ENCODE assay signal across 13 cellular contexts in genomic region chr5:5954199-5954598, GRCh38.
DNase-seq lines count a peak whose midpoint lies in the region; FAIRE-seq and TF ChIP-seq lines count a peak whose summit lies in the region.
"Had no signal": no experiment of that assay in that cellular context is flagged by ENCODE, and none has a peak within 500 bp of the region (broad histone marks: within the 10 kb centered on the region; RNA-seq: fewer than 3 reads in every experiment).

No MANE protein-coding gene starts in this region.

- CTCF ChIA-PET in Caco-2 (lab: Charles Lee): no interaction called here

- H3K4me3 ChIP-seq in Caco-2 (ENCODE audit: low read depth, low read length): no peak overlapping the region
- H3K4me3 ChIP-seq in tibial nerve: no peak overlapping the region
- H3K4me3 ChIP-seq: A549 had no signal

- TF ChIP-seq CTCF in Caco-2 (IDR thresholded peaks at IDR 0.05; ENCODE audit: insufficient read depth in 1 of 2, low read depth in 1 of 2, low read length in 1 of 2, severe bottlenecking in 1 of 2, unreplicated experiment in 1 of 2) (no peak), brain (conservative IDR thresholded peaks at IDR 0.05) (no peak), tibial nerve (IDR thresholded peaks at IDR 0.05) (no peak)

- no peak overlapping the region for H3K27ac ChIP-seq in tibial nerve
- H3K27ac ChIP-seq: A549, C4-2B had no signal

- no peak for TF ChIP-seq EP300 in tibial nerve (IDR thresholded peaks at IDR 0.05)

- WGBS in tibial nerve, 2 donors: 77 to 85% methylated on average over 10 of the region's 10 CpGs

- H3K27me3 Mint-ChIP-seq in Caco-2 (ENCODE audit: insufficient read depth, unreplicated experiment) (peaks cover 14% of the 10 kb centered on the region), brain (no peaks in the 10 kb centered on the region)

- peak overlapping the region; percentile 28 for H3K27ac Mint-ChIP-seq in Caco-2 (ENCODE audit: unreplicated experiment)
- H3K27ac Mint-ChIP-seq in brain: peak overlapping the region in 3 of 5 experiments; percentile 63 to 73 (median 70)
- H3K27ac Mint-ChIP-seq: CD4-positive, alpha-beta memory T cell had no signal

- no peaks in the 10 kb centered on the region for H3K4me1 Mint-ChIP-seq in Caco-2 (ENCODE audit: low read depth, unreplicated experiment)
- H3K4me1 Mint-ChIP-seq in brain: peaks cover 19% of the 10 kb centered on the region
- H3K4me1 Mint-ChIP-seq: CD4-positive, alpha-beta memory T cell had no signal

- H3K9me3 Mint-ChIP-seq in Caco-2 (ENCODE audit: unreplicated experiment): no peaks in the 10 kb centered on the region
- peaks cover 0 to 16% (median 14%) of the 10 kb centered on the region in 5 experiments for H3K9me3 Mint-ChIP-seq in brain

- H3K36me3 Mint-ChIP-seq in Caco-2 (ENCODE audit: insufficient read depth, unreplicated experiment) (no peaks in the 10 kb centered on the region), brain (no peaks in the 10 kb centered on the region)
- H3K36me3 Mint-ChIP-seq: CD4-positive, alpha-beta memory T cell had no signal

- DNase-seq in Caco-2 (no peak), HTR-8/SVneo (ENCODE audit: insufficient read length, low spot score) (no peak), posterior vena cava (ENCODE audit: low spot score) (peak; percentile 66), tibial nerve (ENCODE audit: low spot score in 2 of 2) (no peak)
- no peak for DNase-seq in activated T-cell treated with anti-CD3 and anti-CD28 coated beads, Interleukin-2, amount 50 U/mL, for 1 hour
- DNase-seq: BE2C; CD4-positive, alpha-beta memory T cell; DMS53; GF-D8 had no signal

- BruUV-seq in Caco-2 (replicated peaks; lab: Mats Ljungman, UMichigan): no TSS peak

- no peak for TF ChIP-seq POLR2A in tibial nerve (IDR thresholded peaks at IDR 0.05)

- H3K36me3 ChIP-seq in Caco-2 (ENCODE audit: control insufficient read depth, insufficient read depth, low read length) (no peaks in the 10 kb centered on the region), tibial nerve (no peaks in the 10 kb centered on the region)
- H3K36me3 ChIP-seq: BE2C had no signal

- intact Hi-C loops in Caco-2 (cut with micrococcal nuclease; ENCODE audit: unreplicated experiment): no loop called here
- intact Hi-C loops in posterior vena cava (cut with DNase I): no loop called here

- H3K9me3 ChIP-seq in Caco-2 (no peaks in the 10 kb centered on the region), tibial nerve (peaks cover 0 to 8% (median 0%) of the 10 kb centered on the region in 4 donors)
- H3K9me3 ChIP-seq: BE2C had no signal

- H3K4me3 Mint-ChIP-seq in Caco-2 (ENCODE audit: unreplicated experiment): no peak overlapping the region
- H3K4me3 Mint-ChIP-seq in brain: no peak overlapping the region
- H3K4me3 Mint-ChIP-seq: CD4-positive, alpha-beta memory T cell had no signal

- POLR2A ChIA-PET in Caco-2 (lab: Charles Lee): no interaction called here

- H3K4me1 ChIP-seq in Caco-2: no peaks in the 10 kb centered on the region
- no peaks in the 10 kb centered on the region for H3K4me1 ChIP-seq in tibial nerve
- H3K4me1 ChIP-seq: A549, BE2C had no signal

- H3K27me3 ChIP-seq in Caco-2 (replicated peaks; ENCODE audit: control insufficient read depth, insufficient read depth, low read length) (no peaks in the 10 kb centered on the region; the same call in 1 of the 2 replicates), tibial nerve (no peaks in the 10 kb centered on the region)
- H3K27me3 ChIP-seq: BE2C had no signal

- peak; percentile 48 for FAIRE-seq in HTR-8/SVneo (lab: Jason Lieb, UNC)
- FAIRE-seq: A549, D721Med had no signal
